In the genomic region with DNA sequence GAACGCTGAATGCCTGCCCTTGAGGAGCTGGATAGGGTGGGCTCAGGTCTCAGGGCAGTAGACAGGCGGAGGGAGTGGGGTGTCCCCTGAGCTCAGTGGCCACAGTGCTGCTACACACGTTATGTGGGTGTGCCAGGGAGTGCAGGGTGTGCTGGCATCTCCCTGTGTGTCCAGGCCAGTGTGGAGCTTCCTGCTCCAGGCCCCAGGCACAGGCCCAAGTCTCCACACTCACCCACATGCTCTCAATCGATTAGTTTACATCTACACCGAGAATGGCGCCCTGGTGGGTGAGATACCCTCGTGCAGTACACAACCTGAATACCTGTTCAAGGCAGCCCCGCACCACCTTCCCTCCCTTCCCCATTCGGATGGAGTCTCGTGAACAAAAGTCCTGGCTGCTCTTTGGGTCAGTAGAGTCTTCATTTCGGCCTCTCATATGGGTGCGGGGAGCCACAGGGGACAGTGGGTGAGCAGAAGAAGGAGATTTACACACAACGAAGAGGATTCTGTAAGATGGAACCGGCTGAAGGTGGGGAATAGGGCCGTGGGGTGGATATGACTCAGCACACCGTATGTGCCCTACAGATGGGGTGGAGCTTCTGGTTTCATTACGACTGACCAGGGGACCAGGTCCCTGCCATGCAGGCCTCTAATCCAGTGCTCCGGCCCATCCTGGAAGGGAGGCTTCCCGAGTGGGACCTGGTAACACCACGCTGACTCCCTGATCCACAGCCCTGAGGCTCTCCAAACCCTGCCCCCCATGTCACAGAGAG, we compare ENCODE assay signal across 1 cellular context.
TF ChIP-seq lines count a peak whose summit lies in the region.

No MANE protein-coding gene starts in this region.

TF ChIP-seq in WTC11, 78 proteins besides CTCF, POLR2A, EP300 and RAD21:
- no peak for TF ChIP-seq SOX15 (CRISPR knock-in tag; IDR thresholded peaks at IDR 0.05)
- TF ChIP-seq, protein P1, sequence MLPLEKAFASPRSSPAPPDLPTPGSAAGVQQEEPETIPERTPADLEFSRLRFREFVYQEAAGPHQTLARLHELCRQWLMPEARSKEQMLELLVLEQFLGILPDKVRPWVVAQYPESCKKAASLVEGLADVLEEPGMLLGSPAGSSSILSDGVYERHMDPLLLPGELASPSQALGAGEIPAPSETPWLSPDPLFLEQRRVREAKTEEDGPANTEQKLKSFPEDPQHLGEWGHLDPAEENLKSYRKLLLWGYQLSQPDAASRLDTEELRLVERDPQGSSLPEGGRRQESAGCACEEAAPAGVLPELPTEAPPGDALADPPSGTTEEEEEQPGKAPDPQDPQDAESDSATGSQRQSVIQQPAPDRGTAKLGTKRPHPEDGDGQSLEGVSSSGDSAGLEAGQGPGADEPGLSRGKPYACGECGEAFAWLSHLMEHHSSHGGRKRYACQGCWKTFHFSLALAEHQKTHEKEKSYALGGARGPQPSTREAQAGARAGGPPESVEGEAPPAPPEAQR (CRISPR knock-in tag; IDR thresholded peaks at IDR 0.05): no peak
- TF ChIP-seq ATF1 (CRISPR knock-in tag; IDR thresholded peaks at IDR 0.05): no peak
- TF ChIP-seq, protein P2, sequence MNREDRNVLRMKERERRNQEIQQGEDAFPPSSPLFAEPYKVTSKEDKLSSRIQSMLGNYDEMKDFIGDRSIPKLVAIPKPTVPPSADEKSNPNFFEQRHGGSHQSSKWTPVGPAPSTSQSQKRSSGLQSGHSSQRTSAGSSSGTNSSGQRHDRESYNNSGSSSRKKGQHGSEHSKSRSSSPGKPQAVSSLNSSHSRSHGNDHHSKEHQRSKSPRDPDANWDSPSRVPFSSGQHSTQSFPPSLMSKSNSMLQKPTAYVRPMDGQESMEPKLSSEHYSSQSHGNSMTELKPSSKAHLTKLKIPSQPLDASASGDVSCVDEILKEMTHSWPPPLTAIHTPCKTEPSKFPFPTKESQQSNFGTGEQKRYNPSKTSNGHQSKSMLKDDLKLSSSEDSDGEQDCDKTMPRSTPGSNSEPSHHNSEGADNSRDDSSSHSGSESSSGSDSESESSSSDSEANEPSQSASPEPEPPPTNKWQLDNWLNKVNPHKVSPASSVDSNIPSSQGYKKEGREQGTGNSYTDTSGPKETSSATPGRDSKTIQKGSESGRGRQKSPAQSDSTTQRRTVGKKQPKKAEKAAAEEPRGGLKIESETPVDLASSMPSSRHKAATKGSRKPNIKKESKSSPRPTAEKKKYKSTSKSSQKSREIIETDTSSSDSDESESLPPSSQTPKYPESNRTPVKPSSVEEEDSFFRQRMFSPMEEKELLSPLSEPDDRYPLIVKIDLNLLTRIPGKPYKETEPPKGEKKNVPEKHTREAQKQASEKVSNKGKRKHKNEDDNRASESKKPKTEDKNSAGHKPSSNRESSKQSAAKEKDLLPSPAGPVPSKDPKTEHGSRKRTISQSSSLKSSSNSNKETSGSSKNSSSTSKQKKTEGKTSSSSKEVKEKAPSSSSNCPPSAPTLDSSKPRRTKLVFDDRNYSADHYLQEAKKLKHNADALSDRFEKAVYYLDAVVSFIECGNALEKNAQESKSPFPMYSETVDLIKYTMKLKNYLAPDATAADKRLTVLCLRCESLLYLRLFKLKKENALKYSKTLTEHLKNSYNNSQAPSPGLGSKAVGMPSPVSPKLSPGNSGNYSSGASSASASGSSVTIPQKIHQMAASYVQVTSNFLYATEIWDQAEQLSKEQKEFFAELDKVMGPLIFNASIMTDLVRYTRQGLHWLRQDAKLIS (CRISPR knock-in tag; IDR thresholded peaks at IDR 0.05; ENCODE audit: borderline replicate concordance): no peak
- TF ChIP-seq ZNF671 (CRISPR knock-in tag; IDR thresholded peaks at IDR 0.05): no peak
- no peak for TF ChIP-seq ETV6 (CRISPR knock-in tag; IDR thresholded peaks at IDR 0.05)
- TF ChIP-seq SMAD3 (CRISPR knock-in tag; IDR thresholded peaks at IDR 0.05; ENCODE audit: borderline replicate concordance): no peak
- TF ChIP-seq GRHL2 (CRISPR knock-in tag; IDR thresholded peaks at IDR 0.05; ENCODE audit: insufficient replicate concordance, severe bottlenecking): no peak
- TF ChIP-seq, protein P3, sequence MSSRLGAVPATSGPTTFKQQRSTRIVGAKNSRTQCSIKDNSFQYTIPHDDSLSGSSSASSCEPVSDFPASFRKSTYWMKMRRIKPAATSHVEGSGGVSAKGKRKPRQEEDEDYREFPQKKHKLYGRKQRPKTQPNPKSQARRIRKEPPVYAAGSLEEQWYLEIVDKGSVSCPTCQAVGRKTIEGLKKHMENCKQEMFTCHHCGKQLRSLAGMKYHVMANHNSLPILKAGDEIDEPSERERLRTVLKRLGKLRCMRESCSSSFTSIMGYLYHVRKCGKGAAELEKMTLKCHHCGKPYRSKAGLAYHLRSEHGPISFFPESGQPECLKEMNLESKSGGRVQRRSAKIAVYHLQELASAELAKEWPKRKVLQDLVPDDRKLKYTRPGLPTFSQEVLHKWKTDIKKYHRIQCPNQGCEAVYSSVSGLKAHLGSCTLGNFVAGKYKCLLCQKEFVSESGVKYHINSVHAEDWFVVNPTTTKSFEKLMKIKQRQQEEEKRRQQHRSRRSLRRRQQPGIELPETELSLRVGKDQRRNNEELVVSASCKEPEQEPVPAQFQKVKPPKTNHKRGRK (CRISPR knock-in tag; IDR thresholded peaks at IDR 0.05; ENCODE audit: borderline replicate concordance): no peak
- TF ChIP-seq, protein P4, sequence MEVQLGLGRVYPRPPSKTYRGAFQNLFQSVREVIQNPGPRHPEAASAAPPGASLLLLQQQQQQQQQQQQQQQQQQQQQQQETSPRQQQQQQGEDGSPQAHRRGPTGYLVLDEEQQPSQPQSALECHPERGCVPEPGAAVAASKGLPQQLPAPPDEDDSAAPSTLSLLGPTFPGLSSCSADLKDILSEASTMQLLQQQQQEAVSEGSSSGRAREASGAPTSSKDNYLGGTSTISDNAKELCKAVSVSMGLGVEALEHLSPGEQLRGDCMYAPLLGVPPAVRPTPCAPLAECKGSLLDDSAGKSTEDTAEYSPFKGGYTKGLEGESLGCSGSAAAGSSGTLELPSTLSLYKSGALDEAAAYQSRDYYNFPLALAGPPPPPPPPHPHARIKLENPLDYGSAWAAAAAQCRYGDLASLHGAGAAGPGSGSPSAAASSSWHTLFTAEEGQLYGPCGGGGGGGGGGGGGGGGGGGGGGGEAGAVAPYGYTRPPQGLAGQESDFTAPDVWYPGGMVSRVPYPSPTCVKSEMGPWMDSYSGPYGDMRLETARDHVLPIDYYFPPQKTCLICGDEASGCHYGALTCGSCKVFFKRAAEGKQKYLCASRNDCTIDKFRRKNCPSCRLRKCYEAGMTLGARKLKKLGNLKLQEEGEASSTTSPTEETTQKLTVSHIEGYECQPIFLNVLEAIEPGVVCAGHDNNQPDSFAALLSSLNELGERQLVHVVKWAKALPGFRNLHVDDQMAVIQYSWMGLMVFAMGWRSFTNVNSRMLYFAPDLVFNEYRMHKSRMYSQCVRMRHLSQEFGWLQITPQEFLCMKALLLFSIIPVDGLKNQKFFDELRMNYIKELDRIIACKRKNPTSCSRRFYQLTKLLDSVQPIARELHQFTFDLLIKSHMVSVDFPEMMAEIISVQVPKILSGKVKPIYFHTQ (CRISPR knock-in tag; IDR thresholded peaks at IDR 0.05): no peak
- TF ChIP-seq, protein P5, sequence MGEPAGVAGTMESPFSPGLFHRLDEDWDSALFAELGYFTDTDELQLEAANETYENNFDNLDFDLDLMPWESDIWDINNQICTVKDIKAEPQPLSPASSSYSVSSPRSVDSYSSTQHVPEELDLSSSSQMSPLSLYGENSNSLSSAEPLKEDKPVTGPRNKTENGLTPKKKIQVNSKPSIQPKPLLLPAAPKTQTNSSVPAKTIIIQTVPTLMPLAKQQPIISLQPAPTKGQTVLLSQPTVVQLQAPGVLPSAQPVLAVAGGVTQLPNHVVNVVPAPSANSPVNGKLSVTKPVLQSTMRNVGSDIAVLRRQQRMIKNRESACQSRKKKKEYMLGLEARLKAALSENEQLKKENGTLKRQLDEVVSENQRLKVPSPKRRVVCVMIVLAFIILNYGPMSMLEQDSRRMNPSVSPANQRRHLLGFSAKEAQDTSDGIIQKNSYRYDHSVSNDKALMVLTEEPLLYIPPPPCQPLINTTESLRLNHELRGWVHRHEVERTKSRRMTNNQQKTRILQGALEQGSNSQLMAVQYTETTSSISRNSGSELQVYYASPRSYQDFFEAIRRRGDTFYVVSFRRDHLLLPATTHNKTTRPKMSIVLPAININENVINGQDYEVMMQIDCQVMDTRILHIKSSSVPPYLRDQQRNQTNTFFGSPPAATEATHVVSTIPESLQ (CRISPR knock-in tag; IDR thresholded peaks at IDR 0.05): no peak
- no peak for TF ChIP-seq ZNF423 (CRISPR knock-in tag; IDR thresholded peaks at IDR 0.05)
- no peak for TF ChIP-seq ZNF121 (CRISPR knock-in tag; IDR thresholded peaks at IDR 0.05)
- TF ChIP-seq, protein P6, sequence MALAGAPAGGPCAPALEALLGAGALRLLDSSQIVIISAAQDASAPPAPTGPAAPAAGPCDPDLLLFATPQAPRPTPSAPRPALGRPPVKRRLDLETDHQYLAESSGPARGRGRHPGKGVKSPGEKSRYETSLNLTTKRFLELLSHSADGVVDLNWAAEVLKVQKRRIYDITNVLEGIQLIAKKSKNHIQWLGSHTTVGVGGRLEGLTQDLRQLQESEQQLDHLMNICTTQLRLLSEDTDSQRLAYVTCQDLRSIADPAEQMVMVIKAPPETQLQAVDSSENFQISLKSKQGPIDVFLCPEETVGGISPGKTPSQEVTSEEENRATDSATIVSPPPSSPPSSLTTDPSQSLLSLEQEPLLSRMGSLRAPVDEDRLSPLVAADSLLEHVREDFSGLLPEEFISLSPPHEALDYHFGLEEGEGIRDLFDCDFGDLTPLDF (CRISPR knock-in tag; IDR thresholded peaks at IDR 0.05): no peak
- TF ChIP-seq, protein P7, sequence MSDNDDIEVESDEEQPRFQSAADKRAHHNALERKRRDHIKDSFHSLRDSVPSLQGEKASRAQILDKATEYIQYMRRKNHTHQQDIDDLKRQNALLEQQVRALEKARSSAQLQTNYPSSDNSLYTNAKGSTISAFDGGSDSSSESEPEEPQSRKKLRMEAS (CRISPR knock-in tag; IDR thresholded peaks at IDR 0.05): no peak
- TF ChIP-seq IRF2 (CRISPR knock-in tag; IDR thresholded peaks at IDR 0.05; ENCODE audit: borderline replicate concordance, low read depth): no peak
- TF ChIP-seq MXD4 (CRISPR knock-in tag; IDR thresholded peaks at IDR 0.05; ENCODE audit: borderline replicate concordance): no peak
TF ChIP-seq in WTC11: peak in this region for 0.
